In genomic region chr5:6720561-6720921, GRCh38 we compare ENCODE assay signal across 33 cellular contexts. TPM values are rescaled to one million over a fixed set of nuclear protein-coding genes. Genes with fewer than 3 reads are reported as not detected.
A peak's percentile ranks its signal among the peaks of the same experiment; 100 is the strongest.
DNase-seq lines count a peak whose midpoint lies in the region; ATAC-seq and TF ChIP-seq lines count a peak whose summit lies in the region.
"Had no signal": no experiment of that assay in that cellular context is flagged by ENCODE, and none has a peak within 500 bp of the region (broad histone marks: within the 10 kb centered on the region; RNA-seq: fewer than 3 reads in every experiment).

No MANE protein-coding gene starts in this region.

- TF ChIP-seq CTCF in AG04450 (IDR thresholded peaks at IDR 0.05; ENCODE audit: low read depth, low read length), result no peak
- no peak for TF ChIP-seq CTCF in DOHH2 (IDR thresholded peaks at IDR 0.05; ENCODE audit: low read depth, low read length, poor library complexity, severe bottlenecking)
- no peak for TF ChIP-seq CTCF in OCI-LY7 (conservative IDR thresholded peaks at IDR 0.05; ENCODE audit: low read length)
- TF ChIP-seq CTCF in vagina (IDR thresholded peaks at IDR 0.05), result no peak
- TF ChIP-seq CTCF in GM13977 (IDR thresholded peaks at IDR 0.05; ENCODE audit: extremely low read depth, insufficient read depth, missing control alignments), result no peak

- DNase-seq in AG04450 (ENCODE audit: low read depth, low spot score) (no peak), OCI-LY7 (ENCODE audit: low spot score) (no peak), amygdala (lab: John Stamatoyannopoulos, UW) (no peak), vagina (ENCODE audit: extremely low spot score in 2 of 2) (no peak), GM13977 (ENCODE audit: low spot score) (no peak)
- DNase-seq in naive thymus-derived CD4-positive, alpha-beta T cell, result no peak
- DNase-seq: ACHN; activated CD4-positive, alpha-beta T cell treated with anti-CD3 and anti-CD28 coated beads for 4 hours; activated effector memory CD4-positive, alpha-beta T cell treated with anti-CD3 and anti-CD28 coated beads, Interleukin-2, amount 50 U/mL, for 16 hours; activated T-cell treated with anti-CD3 and anti-CD28 coated beads, Interleukin-2, amount 50 U/mL, for 1 hour; BE2C; central memory CD4-positive, alpha-beta T cell; DMS53; GF-D8; KG1; left colon; mesenchymal stem cell; NCI-H1417 treated with DMSO at 0.1 percent for 48 hours; NCI-H2081; NCI-H226; pancreas; retina; SJCRH30; small intestine; stomach; T-helper 9 cell had no signal

- peak overlapping the region in 3 of 9 donors; percentile 36 to 76 (median 73) for H3K27ac Mint-ChIP-seq in naive thymus-derived CD4-positive, alpha-beta T cell
- H3K27ac Mint-ChIP-seq: activated naive CD8-positive, alpha-beta T cell; neural progenitor cell had no signal

- H3K27me3 Mint-ChIP-seq in naive thymus-derived CD4-positive, alpha-beta T cell, result no peaks in the 10 kb centered on the region
- H3K27me3 Mint-ChIP-seq: activated naive CD8-positive, alpha-beta T cell had no signal

- H3K79me2 ChIP-seq in DOHH2 (ENCODE audit: control insufficient read depth, low read length), result peaks cover 100% of the 10 kb centered on the region
- H3K79me2 ChIP-seq in OCI-LY7 (ENCODE audit: insufficient read depth, low read depth, low read length), result peaks cover 94% of the 10 kb centered on the region

- peaks cover 0 to 21% (median 8%) of the 10 kb centered on the region in 5 donors for H3K36me3 Mint-ChIP-seq in naive thymus-derived CD4-positive, alpha-beta T cell

- H3K27me3 ChIP-seq in AG04450 (ENCODE audit: control insufficient read depth, insufficient read depth, low read length) (no peaks in the 10 kb centered on the region), DOHH2 (ENCODE audit: control insufficient read depth, low read length) (no peaks in the 10 kb centered on the region), vagina (no peaks in the 10 kb centered on the region)
- no peaks in the 10 kb centered on the region for H3K27me3 ChIP-seq in naive thymus-derived CD4-positive, alpha-beta T cell (ENCODE audit: control insufficient read depth in 2 of 2, insufficient read depth in 2 of 2, low read length in 2 of 2)
- H3K27me3 ChIP-seq: ascending aorta, BE2C, neural progenitor cell, pancreas, SJCRH30, stomach, tibial artery had no signal

- peaks cover 0 to 3% (median 0%) of the 10 kb centered on the region in 11 donors for H3K9me3 Mint-ChIP-seq in naive thymus-derived CD4-positive, alpha-beta T cell
- H3K9me3 Mint-ChIP-seq: neural progenitor cell had no signal

- no peak overlapping the region for H2AFZ ChIP-seq in OCI-LY7 (ENCODE audit: low read length)
- H2AFZ ChIP-seq: neural progenitor cell had no signal

- in situ Hi-C loops in GM13977 (cut with MboI; ENCODE audit: low pct_unique_long_range_greater_than_20kb, low sequenced_read_pairs, unreplicated experiment), result no loop called here

- TF ChIP-seq POLR2A in vagina (IDR thresholded peaks at IDR 0.05), result no peak

- peaks cover 3% of the 10 kb centered on the region; the same call in 1 of the 2 replicates for H3F3A ChIP-seq in DOHH2 (ENCODE audit: control insufficient read depth, insufficient read depth)

- H3K4me2 ChIP-seq in DOHH2 (ENCODE audit: low read length) (peak overlapping the region; percentile 70), OCI-LY7 (ENCODE audit: low read length) (peak overlapping the region; percentile 73)
- H3K4me2 ChIP-seq: neural progenitor cell had no signal

- intact Hi-C loops in OCI-LY7 (cut with micrococcal nuclease; ENCODE audit: unreplicated experiment), result loop anchor here (5.0 kb wide), 2 partner anchors 968 to 1298 kb away; partner anchors contain the start of gene ICE1
- intact Hi-C loops in naive thymus-derived CD4-positive, alpha-beta T cell (cut with micrococcal nuclease), result no loop called here
- intact Hi-C loops in vagina (cut with DNase I), result no loop called here

- H3K4me3 ChIP-seq in AG04450 (ENCODE audit: low read depth, low read length) (no peak overlapping the region), DOHH2 (ENCODE audit: low read length) (peak overlapping the region; percentile 54; the same call in 1 of the 2 replicates), OCI-LY7 (ENCODE audit: low read depth, low read length, poor library complexity, severe bottlenecking) (no peak overlapping the region), vagina (no peak overlapping the region)
- H3K4me3 ChIP-seq in naive thymus-derived CD4-positive, alpha-beta T cell (ENCODE audit: low read length), result no peak overlapping the region
- H3K4me3 ChIP-seq: ascending aorta, neural progenitor cell, pancreas, SJCRH30, stomach, tibial artery had no signal

- peaks cover 86% of the 10 kb centered on the region for H3K36me3 ChIP-seq in DOHH2 (ENCODE audit: control insufficient read depth, low read length)
- peaks cover 58% of the 10 kb centered on the region for H3K36me3 ChIP-seq in OCI-LY7 (ENCODE audit: insufficient read depth, low read length)
- peaks cover 0 to 12% (median 3%) of the 10 kb centered on the region in 3 experiments for H3K36me3 ChIP-seq in naive thymus-derived CD4-positive, alpha-beta T cell (ENCODE audit: control insufficient read depth in 2 of 3, insufficient read depth in 3 of 3, low read length in 3 of 3)
- H3K36me3 ChIP-seq in vagina, result no peaks in the 10 kb centered on the region
- H3K36me3 ChIP-seq: neural progenitor cell, pancreas, SJCRH30, tibial artery had no signal

- CTCF ChIA-PET in AG04450 (lab: Charles Lee) (no interaction called here), OCI-LY7 (lab: Charles Lee; ENCODE audit: unreplicated experiment) (no interaction called here)
- CTCF ChIA-PET in naive thymus-derived CD4-positive, alpha-beta T cell (lab: Charles Lee), result no interaction called here

- peaks cover 81 to 99% (median 93%) of the 10 kb centered on the region in 7 donors for H3K4me1 Mint-ChIP-seq in naive thymus-derived CD4-positive, alpha-beta T cell

- peaks cover 78% of the 10 kb centered on the region for H3K4me1 ChIP-seq in DOHH2 (ENCODE audit: control insufficient read depth, low read length)
- H3K4me1 ChIP-seq in OCI-LY7 (ENCODE audit: insufficient read depth, low read length, poor library complexity, severe bottlenecking), result peaks cover 80% of the 10 kb centered on the region
- H3K4me1 ChIP-seq in naive thymus-derived CD4-positive, alpha-beta T cell (ENCODE audit: control insufficient read depth in 2 of 2, insufficient read depth in 2 of 2, low read length in 2 of 2), result peaks cover 40 to 47% of the 10 kb centered on the region in 2 donors
- peaks cover 88% of the 10 kb centered on the region for H3K4me1 ChIP-seq in vagina
- H3K4me1 ChIP-seq: SJCRH30 had no signal

- ATAC-seq in naive thymus-derived CD4-positive, alpha-beta T cell, result no peak
- ATAC-seq in HG02798 (IDR thresholded peaks at IDR 0.05; ENCODE audit: poor library complexity, unreplicated experiment), result no peak
- ATAC-seq: HCT116, left colon, pancreas had no signal

- H4K20me1 ChIP-seq in DOHH2 (ENCODE audit: control insufficient read depth, insufficient read depth, low read depth, low read length) (peaks cover 78% of the 10 kb centered on the region), OCI-LY7 (ENCODE audit: insufficient read depth, low read length) (peaks cover 72% of the 10 kb centered on the region)

- no peaks in the 10 kb centered on the region for H3K9me2 ChIP-seq in DOHH2 (replicated peaks; ENCODE audit: control insufficient read depth, low read length)
- no peaks in the 10 kb centered on the region for H3K9me2 ChIP-seq in OCI-LY7 (ENCODE audit: insufficient read depth, low read length)

- no TSS peak for BruUV-seq in OCI-LY7 (replicated peaks; lab: Mats Ljungman, UMichigan)

- no peaks in the 10 kb centered on the region for H3K9me3 ChIP-seq in AG04450 (ENCODE audit: control insufficient read depth, insufficient read depth, low read length)
- no peaks in the 10 kb centered on the region for H3K9me3 ChIP-seq in DOHH2 (ENCODE audit: control insufficient read depth, insufficient read depth, low read length)
- H3K9me3 ChIP-seq in OCI-LY7 (ENCODE audit: low read length), result no peaks in the 10 kb centered on the region
- H3K9me3 ChIP-seq in naive thymus-derived CD4-positive, alpha-beta T cell (ENCODE audit: control insufficient read depth in 2 of 3, low read length in 3 of 3), result no peaks in the 10 kb centered on the region
- no peaks in the 10 kb centered on the region for H3K9me3 ChIP-seq in vagina
- H3K9me3 ChIP-seq: ascending aorta, BE2C, pancreas, SJCRH30, stomach, tibial artery had no signal

- H3K27ac ChIP-seq in AG04450 (ENCODE audit: low read depth, low read length) (peak overlapping the region; percentile 24), DOHH2 (ENCODE audit: low read depth, low read length) (no peak overlapping the region), OCI-LY7 (ENCODE audit: low read depth, low read length, poor library complexity, severe bottlenecking) (no peak overlapping the region), vagina (no peak overlapping the region)
- H3K27ac ChIP-seq in naive thymus-derived CD4-positive, alpha-beta T cell (ENCODE audit: low read depth, low read length), result no peak overlapping the region
- H3K27ac ChIP-seq: neural progenitor cell, pancreas, SJCRH30 had no signal

- POLR2A ChIA-PET in AG04450 (lab: Yijun Ruan, JAX) (no interaction called here), OCI-LY7 (lab: Charles Lee) (interaction anchor here (1.2 kb wide), 1 partner anchor 8 kb away, joined by 3 read pairs; no protein-coding TSS in a partner anchor)
- POLR2A ChIA-PET in naive thymus-derived CD4-positive, alpha-beta T cell (lab: Charles Lee), result no interaction called here

- H3K4me3 Mint-ChIP-seq in naive thymus-derived CD4-positive, alpha-beta T cell, result peak overlapping the region in 7 of 10 donors; percentile 27 to 97 (median 58)
- H3K4me3 Mint-ChIP-seq: activated naive CD8-positive, alpha-beta T cell; neural progenitor cell had no signal

RNA-seq across cellular contexts. Expression of gene TENT4A, which starts 7.3 kb away (rescaled TPM):
- polyA plus RNA-seq in AG04450 (2011; rRNA removed), result 4.0 and 7.3 TPM in 2 replicates
- 12.2 and 12.3 TPM in 2 replicates for polyA minus RNA-seq in AG04450 (2011; rRNA and poly(A)+ RNA removed)
- total RNA-seq in OCI-LY7 (2014; rRNA removed; shearing (Covaris generic)), result 39.0 and 41.1 TPM in 2 replicates
- total RNA-seq in OCI-LY7 (2022) (46.1 and 53.5 TPM in 2 replicates), vagina (38.1 TPM)
- 10 to 100 TPM; 34.9 to 61.4 (median 52.2) TPM for total RNA-seq in naive thymus-derived CD4-positive, alpha-beta T cell
- polyA plus RNA-seq in naive thymus-derived CD4-positive, alpha-beta T cell, result 1 to 10 TPM; 1.6 to 2.2 TPM
